8 cellular contexts compared by ENCODE assay signal in genomic region chr7:105691692-105692564, GRCh38.
DNase-seq lines count a peak whose midpoint lies in the region; ATAC-seq and TF ChIP-seq lines count a peak whose summit lies in the region.

No MANE protein-coding gene starts in this region.

- ATAC-seq in GM19035 (IDR thresholded peaks at IDR 0.05; ENCODE audit: unreplicated experiment) = peak; percentile 66
- peak; percentile 84 for ATAC-seq in memory B cell (ENCODE audit: low read depth)

- H3K36me3 Mint-ChIP-seq in memory B cell = no peaks in the 10 kb centered on the region

- peaks cover 32% of the 10 kb centered on the region for H3K4me1 Mint-ChIP-seq in memory B cell

- H3K4me3 Mint-ChIP-seq in memory B cell = peak overlapping the region; percentile 97

- no peaks in the 10 kb centered on the region for H3K27me3 Mint-ChIP-seq in memory B cell

- no peak for TF ChIP-seq CTCF in AG09319 (IDR thresholded peaks at IDR 0.05; ENCODE audit: low read depth, low read length)

- H3K27ac Mint-ChIP-seq in memory B cell = peak overlapping the region; percentile 98

- H3K9me3 Mint-ChIP-seq in memory B cell = peaks cover 4% of the 10 kb centered on the region

- DNase-seq in AG09319 (ENCODE audit: extremely low read depth, low read depth) = peak; percentile 69
- peak; percentile 36 for DNase-seq in NCI-H1092 (lab: John Stamatoyannopoulos, UW)
- peak; percentile 61 to 64 for DNase-seq in activated CD4-positive, alpha-beta T cell treated with anti-CD3 and anti-CD28 coated beads for 4 hours
- peak; percentile 90 to 97 for DNase-seq in dermis microvascular lymphatic vessel endothelial cell (ENCODE audit: low read depth in 2 of 2)
- DNase-seq in memory B cell (ENCODE audit: low spot score in 2 of 2) = peak; percentile 63 to 77
- DNase-seq in stimulated activated naive CD4-positive, alpha-beta T cell treated with Interleukin-2 at 50 U/mL for 16 hours (lab: John Stamatoyannopoulos, UW) = peak; percentile 58
- DNase-seq in middle frontal gyrus (ENCODE audit: extremely low spot score, low spot score) = no peak
